ENCODE assay signal across 16 cellular contexts in genomic region chr7:44975331-44976039, GRCh38. TPM values are rescaled to one million over a fixed set of nuclear protein-coding genes. Genes with fewer than 3 reads are reported as not detected.
A peak's percentile ranks its signal among the peaks of the same experiment; 100 is the strongest.
DNase-seq lines count a peak whose midpoint lies in the region; ATAC-seq and TF ChIP-seq lines count a peak whose summit lies in the region.
"Had no signal": no experiment of that assay in that cellular context is flagged by ENCODE, and none has a peak within 500 bp of the region (broad histone marks: within the 10 kb centered on the region; RNA-seq: fewer than 3 reads in every experiment).

No MANE protein-coding gene starts in this region.

- H2BK20ac ChIP-seq in IMR-90 (ENCODE audit: low read depth, low read length), result no peak overlapping the region

- H4K20me1 ChIP-seq in IMR-90 (ENCODE audit: insufficient read depth, low read length), result no peaks in the 10 kb centered on the region

- H4K8ac ChIP-seq in IMR-90 (ENCODE audit: low read depth in 2 of 2, low read length in 2 of 2), result no peak overlapping the region

- no peak overlapping the region for H4K5ac ChIP-seq in IMR-90 (ENCODE audit: low read depth, low read length)

- intact Hi-C loops in IMR-90 (cut with micrococcal nuclease), result no loop called here

- H2AFZ ChIP-seq in IMR-90 (replicated peaks; ENCODE audit: low read length, poor library complexity), result peak overlapping the region; percentile 41

- POLR2A ChIA-PET in IMR-90 (lab: Charles Lee; ENCODE audit: unreplicated experiment), result no interaction called here

- no peaks in the 10 kb centered on the region; a peak in 1 of 4 replicates for H3K79me1 ChIP-seq in IMR-90 (ENCODE audit: low read depth in 1 of 2, low read length in 2 of 2)

- no peak overlapping the region for H2BK120ac ChIP-seq in IMR-90 (ENCODE audit: low read depth, low read length)

- H3K27me3 ChIP-seq in IMR-90 (ENCODE audit: control insufficient read depth, insufficient read depth, low read length), result peaks cover 7% of the 10 kb centered on the region; the same call in 1 of the 2 replicates
- H3K27me3 ChIP-seq: adrenal gland, heart left ventricle, uterus had no signal

- no peak overlapping the region for H2BK15ac ChIP-seq in IMR-90 (ENCODE audit: low read depth, low read length)

- TF ChIP-seq RAD21 in IMR-90 (IDR thresholded peaks at IDR 0.05; ENCODE audit: low read length), result no peak

- no peak overlapping the region for H3K4me2 ChIP-seq in IMR-90 (ENCODE audit: low read depth, low read length)

- TF ChIP-seq CTCF in IMR-90 (conservative IDR thresholded peaks at IDR 0.05; ENCODE audit: low read depth, low read length), result no peak

- H3K9ac ChIP-seq in IMR-90 (ENCODE audit: low read depth, low read length), result no peak overlapping the region

- peak overlapping the region; percentile 86 for H3K27ac Mint-ChIP-seq in activated CD8-positive, alpha-beta memory T cell treated with anti-CD3 and anti-CD28 coated beads, Interleukin-2, amount 10 ng/mL, durations not matched to agents 7 days and 5 days
- peak overlapping the region; percentile 85 for H3K27ac Mint-ChIP-seq in activated naive CD8-positive, alpha-beta T cell treated with anti-CD3 and anti-CD28 coated beads, Interleukin-2, amount 50 U/mL, for 24 hours
- H3K27ac Mint-ChIP-seq in stimulated activated effector memory CD8-positive, alpha-beta T cell treated with anti-CD3 and anti-CD28 coated beads, Interleukin-12 subunit alpha, Interleukin-12 subunit beta, amount 100 ng/mL, for 72 hours, result peak overlapping the region; percentile 99

- peak overlapping the region; percentile 99 for H3K4me3 Mint-ChIP-seq in activated CD8-positive, alpha-beta memory T cell treated with anti-CD3 and anti-CD28 coated beads, Interleukin-2, amount 10 ng/mL, durations not matched to agents 7 days and 5 days
- H3K4me3 Mint-ChIP-seq in activated naive CD8-positive, alpha-beta T cell treated with anti-CD3 and anti-CD28 coated beads, Interleukin-2, amount 50 U/mL, for 24 hours, result peak overlapping the region; percentile 100
- H3K4me3 Mint-ChIP-seq in stimulated activated effector memory CD8-positive, alpha-beta T cell treated with anti-CD3 and anti-CD28 coated beads, Interleukin-12 subunit alpha, Interleukin-12 subunit beta, amount 100 ng/mL, for 72 hours, result peak overlapping the region; percentile 99
- H3K4me3 Mint-ChIP-seq: neural crest cell had no signal

- H3K9me3 ChIP-seq in IMR-90 (ENCODE audit: control insufficient read depth, insufficient read depth, low read length), result no peaks in the 10 kb centered on the region
- H3K9me3 ChIP-seq: adrenal gland, heart left ventricle, uterus had no signal

- peaks cover 62% of the 10 kb centered on the region for H3K4me1 Mint-ChIP-seq in activated CD8-positive, alpha-beta memory T cell treated with anti-CD3 and anti-CD28 coated beads, Interleukin-2, amount 10 ng/mL, durations not matched to agents 7 days and 5 days
- peaks cover 57% of the 10 kb centered on the region for H3K4me1 Mint-ChIP-seq in activated naive CD8-positive, alpha-beta T cell treated with anti-CD3 and anti-CD28 coated beads, Interleukin-2, amount 50 U/mL, for 24 hours
- H3K4me1 Mint-ChIP-seq in stimulated activated effector memory CD8-positive, alpha-beta T cell treated with anti-CD3 and anti-CD28 coated beads, Interleukin-12 subunit alpha, Interleukin-12 subunit beta, amount 100 ng/mL, for 72 hours, result peaks cover 64% of the 10 kb centered on the region

- DNase-seq in activated CD8-positive, alpha-beta memory T cell treated with anti-CD3 and anti-CD28 coated beads, Interleukin-2, amount 10 ng/mL, durations not matched to agents 7 days and 5 days, result no peak
- no peak for DNase-seq in activated CD8-positive, alpha-beta memory T cell treated with anti-CD3 and anti-CD28 coated beads, Interleukin-2, amount 50 U/mL, for 48 hours
- DNase-seq in IMR-90 (no peak), SW 1271 (lab: John Stamatoyannopoulos, UW) (no peak), islet precursor cell (no peak), NCI-H526 treated with DMSO at 0.1 percent for 48 hours (lab: John Stamatoyannopoulos, UW) (no peak)
- no peak for DNase-seq in activated naive CD8-positive, alpha-beta T cell treated with anti-CD3 and anti-CD28 coated beads, Interleukin-2, amount 50 U/mL, for 24 hours
- no peak for DNase-seq in stimulated activated effector memory CD8-positive, alpha-beta T cell treated with anti-CD3 and anti-CD28 coated beads, Interleukin-12 subunit alpha, Interleukin-12 subunit beta, amount 100 ng/mL, for 72 hours (ENCODE audit: low spot score in 2 of 2)
- DNase-seq: activated T-cell treated with anti-CD3 and anti-CD28 coated beads for 4 hours, adrenal gland, MM.1S, NCI-H187 treated with DMSO at 0.1 percent for 48 hours, retina, uterus had no signal

- peaks cover 74% of the 10 kb centered on the region for H3K36me3 Mint-ChIP-seq in activated CD8-positive, alpha-beta memory T cell treated with anti-CD3 and anti-CD28 coated beads, Interleukin-2, amount 10 ng/mL, durations not matched to agents 7 days and 5 days
- peaks cover 68% of the 10 kb centered on the region for H3K36me3 Mint-ChIP-seq in activated naive CD8-positive, alpha-beta T cell treated with anti-CD3 and anti-CD28 coated beads, Interleukin-2, amount 50 U/mL, for 24 hours (ENCODE audit: low read depth)
- peaks cover 96% of the 10 kb centered on the region for H3K36me3 Mint-ChIP-seq in stimulated activated effector memory CD8-positive, alpha-beta T cell treated with anti-CD3 and anti-CD28 coated beads, Interleukin-12 subunit alpha, Interleukin-12 subunit beta, amount 100 ng/mL, for 72 hours

- no peak overlapping the region for H3K4ac ChIP-seq in IMR-90 (ENCODE audit: low read depth, low read length)

- no CpG with 5 or more reads among the region's 12 CpGs for WGBS in IMR-90 (ENCODE audit: extremely low coverage in 2 of 2, insufficient read length in 1 of 2), 2 experiments

- peaks cover 8% of the 10 kb centered on the region for H3K9me1 ChIP-seq in IMR-90 (ENCODE audit: insufficient read depth, low read length)

- H2AK9ac ChIP-seq in IMR-90 (replicated peaks; ENCODE audit: low read depth, low read length, poor library complexity), result no peak overlapping the region

- H3K23ac ChIP-seq in IMR-90 (ENCODE audit: low read depth, low read length), result no peak overlapping the region

- H2BK5ac ChIP-seq in IMR-90 (ENCODE audit: low read depth, low read length, poor library complexity, severe bottlenecking), result no peak overlapping the region

- H2AK5ac ChIP-seq in IMR-90 (ENCODE audit: low read depth, low read length), result no peak overlapping the region

- TF ChIP-seq POLR2A in IMR-90 (IDR thresholded peaks at IDR 0.05; ENCODE audit: low read depth, low read length), result no peak

- in situ Hi-C loops in IMR-90 (cut with MboI; ENCODE audit: low sequenced_read_pairs), result no loop called here

- no peaks in the 10 kb centered on the region for H3K9me3 Mint-ChIP-seq in activated CD8-positive, alpha-beta memory T cell treated with anti-CD3 and anti-CD28 coated beads, Interleukin-2, amount 10 ng/mL, durations not matched to agents 7 days and 5 days (ENCODE audit: low read depth)
- no peaks in the 10 kb centered on the region for H3K9me3 Mint-ChIP-seq in activated naive CD8-positive, alpha-beta T cell treated with anti-CD3 and anti-CD28 coated beads, Interleukin-2, amount 50 U/mL, for 24 hours
- no peaks in the 10 kb centered on the region for H3K9me3 Mint-ChIP-seq in stimulated activated effector memory CD8-positive, alpha-beta T cell treated with anti-CD3 and anti-CD28 coated beads, Interleukin-12 subunit alpha, Interleukin-12 subunit beta, amount 100 ng/mL, for 72 hours
- H3K9me3 Mint-ChIP-seq: neural crest cell had no signal

- no peak overlapping the region for H3K14ac ChIP-seq in IMR-90 (replicated peaks; ENCODE audit: low read depth, low read length)

- H3K27ac ChIP-seq in IMR-90 (ENCODE audit: insufficient read depth, low read length), result no peak overlapping the region
- H3K27ac ChIP-seq: adrenal gland, heart left ventricle, uterus had no signal

- H3K4me1 ChIP-seq in IMR-90 (ENCODE audit: control insufficient read depth, insufficient read depth, low read length), result peaks cover 5% of the 10 kb centered on the region
- H3K4me1 ChIP-seq: adrenal gland, uterus had no signal

- dilution Hi-C loops in IMR-90 (cut with HindIII; ENCODE audit: low sequenced_read_pairs, unreplicated experiment), result no loop called here

- 0 out of 2 replicates have a peak, but pooled peaks cover 2% of the 10 kb centered on the region for H3K36me3 ChIP-seq in IMR-90 (ENCODE audit: control insufficient read depth, insufficient read depth, low read length)
- H3K36me3 ChIP-seq: adrenal gland, uterus had no signal

- no TSS peak for BruUV-seq in IMR-90 (replicated peaks; lab: Mats Ljungman, UMichigan)

- no peak overlapping the region for H3K4me3 ChIP-seq in IMR-90 (ENCODE audit: insufficient read depth, low read depth, low read length)
- H3K4me3 ChIP-seq: adrenal gland, uterus had no signal

- ATAC-seq in activated CD8-positive, alpha-beta memory T cell treated with anti-CD3 and anti-CD28 coated beads, Interleukin-2, amount 10 ng/mL, durations not matched to agents 7 days and 5 days, result no peak
- no peak for ATAC-seq in IMR-90 (ENCODE audit: low read depth)
- ATAC-seq in activated naive CD8-positive, alpha-beta T cell treated with anti-CD3 and anti-CD28 coated beads, Interleukin-2, amount 50 U/mL, for 24 hours, result no peak
- ATAC-seq in stimulated activated effector memory CD8-positive, alpha-beta T cell treated with anti-CD3 and anti-CD28 coated beads, Interleukin-12 subunit alpha, Interleukin-12 subunit beta, amount 100 ng/mL, for 72 hours, result no peak
- ATAC-seq: heart left ventricle had no signal

- H3K18ac ChIP-seq in IMR-90 (ENCODE audit: low read depth, low read length), result no peak overlapping the region

- H3K27me3 Mint-ChIP-seq in activated CD8-positive, alpha-beta memory T cell treated with anti-CD3 and anti-CD28 coated beads, Interleukin-2, amount 10 ng/mL, durations not matched to agents 7 days and 5 days, result no peaks in the 10 kb centered on the region
- H3K27me3 Mint-ChIP-seq in activated naive CD8-positive, alpha-beta T cell treated with anti-CD3 and anti-CD28 coated beads, Interleukin-2, amount 50 U/mL, for 24 hours, result no peaks in the 10 kb centered on the region

- no peak overlapping the region for H4K91ac ChIP-seq in IMR-90 (ENCODE audit: insufficient read depth, low read depth, low read length)

- CTCF ChIA-PET in activated CD8-positive, alpha-beta memory T cell treated with anti-CD3 and anti-CD28 coated beads, Interleukin-2, amount 10 ng/mL, durations not matched to agents 7 days and 5 days (lab: Charles Lee), result interaction anchor here (0.5 to 3.6 kb wide), 6 partner anchors 10 to 160 kb away, joined by 3 to 29 read pairs (median 7); no protein-coding TSS in a partner anchor
- CTCF ChIA-PET in IMR-90 (lab: Yijun Ruan, JAX), result no interaction called here

- no peak overlapping the region for H3K56ac ChIP-seq in IMR-90 (ENCODE audit: extremely low read depth, insufficient read depth, low read length)

RNA-seq across cellular contexts. Expression of gene MYO1G, which starts 3.3 kb away (rescaled TPM):
- total RNA-seq in activated CD8-positive, alpha-beta memory T cell treated with anti-CD3 and anti-CD28 coated beads, Interleukin-2, amount 10 ng/mL, durations not matched to agents 7 days and 5 days, result 100 to 1,000 TPM; 502 to 567 TPM
- total RNA-seq in IMR-90 (2012; rRNA removed), result under 0.01 TPM in 2 replicates
- polyA plus RNA-seq in IMR-90 (2012; rRNA removed), result 0.02 and 0.04 TPM in 2 replicates
- 0.01 TPM in 1 of 2 replicates, not detected in the other for polyA plus RNA-seq in IMR-90 (2012; cell fraction: cytosol; rRNA removed)
- polyA plus RNA-seq in IMR-90 (2012; cell fraction: nucleus; rRNA removed; ENCODE audit: low replicate concordance), result 0.16 and 0.21 TPM in 2 replicates

RNA-seq across cellular contexts. Expression of gene CCM2, which starts 24.5 kb away (rescaled TPM):
- 100 to 1,000 TPM in 1 of 2 experiments, 10 to 100 TPM in 1; 87.5 to 113 TPM for total RNA-seq in activated CD8-positive, alpha-beta memory T cell treated with anti-CD3 and anti-CD28 coated beads, Interleukin-2, amount 10 ng/mL, durations not matched to agents 7 days and 5 days
- 56.1 and 65.2 TPM in 2 replicates for total RNA-seq in IMR-90 (2012; rRNA removed)
- 71.7 and 78.5 TPM in 2 replicates for polyA plus RNA-seq in IMR-90 (2012; rRNA removed)
- polyA plus RNA-seq in IMR-90 (2012; cell fraction: cytosol; rRNA removed), result 50.3 and 98.2 TPM in 2 replicates
- polyA plus RNA-seq in IMR-90 (2012; cell fraction: nucleus; rRNA removed; ENCODE audit: low replicate concordance), result 45.6 and 112 TPM in 2 replicates

Comparison
In these comparisons a context has a peak if more than half of its experiments do, and no peak if none do; other contexts are left out.
1. RNA of gene MYO1G, which starts 3.3 kb away (total RNA-seq): 502 to 567 TPM in activated CD8-positive, alpha-beta memory T cell treated with anti-CD3 and anti-CD28 coated beads, Interleukin-2, amount 10 ng/mL, durations not matched to agents 7 days and 5 days; under 0.01 TPM in IMR-90; every median in the first group is over 100 times any median in the second.
2. Peak in every context shown above with its lines, with median percentiles within 50 percentile points of each other: H3K27ac Mint-ChIP-seq and H3K4me3 Mint-ChIP-seq.